ENCODE assay signal across 10 cellular contexts in genomic region chr18:45688834-45689233, GRCh38. TPM values are rescaled to one million over a fixed set of nuclear protein-coding genes. Genes with fewer than 3 reads are reported as not detected.
DNase-seq lines count a peak whose midpoint lies in the region; ATAC-seq and TF ChIP-seq lines count a peak whose summit lies in the region.
"Had no signal": no experiment of that assay in that cellular context is flagged by ENCODE, and none has a peak within 500 bp of the region (broad histone marks: within the 10 kb centered on the region; RNA-seq: fewer than 3 reads in every experiment).

No MANE protein-coding gene starts in this region.

- H3K4me1 ChIP-seq in Caco-2 = no peaks in the 10 kb centered on the region
- H3K4me1 ChIP-seq: upper lobe of right lung had no signal

- ATAC-seq in GM18861 (IDR thresholded peaks at IDR 0.05; ENCODE audit: unreplicated experiment) = peak; percentile 29
- ATAC-seq: upper lobe of right lung had no signal

- no peak overlapping the region for H3K4me3 ChIP-seq in H7 (ENCODE audit: insufficient read depth, low read depth, low read length)
- H3K4me3 ChIP-seq in Caco-2 (ENCODE audit: low read depth, low read length) = no peak overlapping the region
- H3K4me3 ChIP-seq: upper lobe of right lung had no signal

- H3K4me3 Mint-ChIP-seq in Caco-2 (ENCODE audit: unreplicated experiment) = no peak overlapping the region

- no TSS peak for BruUV-seq in Caco-2 (replicated peaks; lab: Mats Ljungman, UMichigan)

- CTCF ChIA-PET in Caco-2 (lab: Charles Lee) = no interaction called here

- H3K27ac Mint-ChIP-seq in Caco-2 (ENCODE audit: unreplicated experiment) = no peak overlapping the region

- no peaks in the 10 kb centered on the region for H3K27me3 Mint-ChIP-seq in Caco-2 (ENCODE audit: insufficient read depth, unreplicated experiment)

- H3K9me3 Mint-ChIP-seq in Caco-2 (ENCODE audit: unreplicated experiment) = no peaks in the 10 kb centered on the region

- TF ChIP-seq CTCF in Caco-2 (IDR thresholded peaks at IDR 0.05; ENCODE audit: insufficient read depth in 1 of 2, low read depth in 1 of 2, low read length in 1 of 2, severe bottlenecking in 1 of 2, unreplicated experiment in 1 of 2) = no peak

- no peaks in the 10 kb centered on the region for H3K9me3 ChIP-seq in Caco-2
- H3K9me3 ChIP-seq: upper lobe of right lung had no signal

- intact Hi-C loops in Caco-2 (cut with micrococcal nuclease; ENCODE audit: unreplicated experiment) = no loop called here

- in situ Hi-C loops in G401 (cut with HindIII; ENCODE audit: low sequenced_read_pairs) = no loop called here

- H3K36me3 ChIP-seq in H7 (replicated peaks; ENCODE audit: control insufficient read depth, insufficient read depth, low read length) (no peaks in the 10 kb centered on the region), Caco-2 (ENCODE audit: control insufficient read depth, insufficient read depth, low read length) (no peaks in the 10 kb centered on the region)
- H3K36me3 ChIP-seq: upper lobe of right lung had no signal

- DNase-seq in T-helper 1 cell (peak in 3 of 5 donors; percentile 17 to 47 (median 36)), G401 (ENCODE audit: low spot score) (no peak), H7 (no peak), Caco-2 (no peak), middle frontal gyrus (ENCODE audit: extremely low spot score, low spot score) (no peak)
- DNase-seq in activated naive CD4-positive, alpha-beta T cell treated with anti-CD3 and anti-CD28 coated beads, Interleukin-2, amount 50 U/mL, for 16 hours = peak; percentile 55
- peak in 2 of 3 donors; percentile 18 to 30 for DNase-seq in stimulated activated CD4-positive, alpha-beta T cell treated with anti-CD3 and anti-CD28 coated beads, TNF-alpha, amount 100 ng/mL, for 1 hour (ENCODE audit: low read depth in 3 of 3, low spot score in 1 of 3)
- DNase-seq: OCI-M1, upper lobe of right lung had no signal

- POLR2A ChIA-PET in Caco-2 (lab: Charles Lee) = no interaction called here

- no peaks in the 10 kb centered on the region for H3K4me1 Mint-ChIP-seq in Caco-2 (ENCODE audit: low read depth, unreplicated experiment)

- H3K27me3 ChIP-seq in H7 (ENCODE audit: control insufficient read depth, insufficient read depth, low read length) (no peaks in the 10 kb centered on the region), Caco-2 (replicated peaks; ENCODE audit: control insufficient read depth, insufficient read depth, low read length) (no peaks in the 10 kb centered on the region)
- H3K27me3 ChIP-seq: upper lobe of right lung had no signal

- no peaks in the 10 kb centered on the region for H3K36me3 Mint-ChIP-seq in Caco-2 (ENCODE audit: insufficient read depth, unreplicated experiment)

RNA-seq across cellular contexts. Expression of gene SLC14A1, which starts 35.1 kb away (rescaled TPM):
- not detected in 2 replicates for total RNA-seq in G401 (2014; rRNA removed; shearing (Covaris generic))
- not detected in 2 replicates for total RNA-seq in H7 (2014; rRNA removed; shearing (Covaris generic))
- not detected in 2 replicates for total RNA-seq in Caco-2 (2022)

Comparison
In these comparisons a context has a peak if more than half of its experiments do, and no peak if none do; other contexts are left out.
1. DNase-seq: peak in T-helper 1 cell (3 of 5), activated naive CD4-positive, alpha-beta T cell treated with anti-CD3 and anti-CD28 coated beads, Interleukin-2, amount 50 U/mL, for 16 hours (single experiment) and stimulated activated CD4-positive, alpha-beta T cell treated with anti-CD3 and anti-CD28 coated beads, TNF-alpha, amount 100 ng/mL, for 1 hour (2 of 3); none in G401 (single experiment), H7 (single experiment), Caco-2 (0 of 2) and middle frontal gyrus (single experiment).